Comparison of ENCODE assay signal across 9 cellular contexts in genomic region chr10:30812018-30812851, GRCh38.
DNase-seq lines count a peak whose midpoint lies in the region; ATAC-seq and TF ChIP-seq lines count a peak whose summit lies in the region.
"Had no signal": no experiment of that assay in that cellular context is flagged by ENCODE, and none has a peak within 500 bp of the region (broad histone marks: within the 10 kb centered on the region; RNA-seq: fewer than 3 reads in every experiment).

No MANE protein-coding gene starts in this region.

- no peak overlapping the region for H3K4me3 ChIP-seq in urinary bladder (ENCODE audit: low read depth, low read length)

- peaks cover 25% of the 10 kb centered on the region for H3K4me1 Mint-ChIP-seq in activated T-cell treated with anti-CD3 and anti-CD28 coated beads, Interleukin-2, amount 50 U/mL, for 72 hours (ENCODE audit: low read depth)
- peaks cover 61% of the 10 kb centered on the region for H3K4me1 Mint-ChIP-seq in brain

- H3K9me3 Mint-ChIP-seq in activated T-cell treated with anti-CD3 and anti-CD28 coated beads, Interleukin-2, amount 50 U/mL, for 72 hours: no peaks in the 10 kb centered on the region
- peaks cover 0 to 13% (median 5%) of the 10 kb centered on the region in 5 experiments for H3K9me3 Mint-ChIP-seq in brain

- WGBS in urinary bladder: 13% methylated on average over 16 of the region's 16 CpGs

- H3K27ac ChIP-seq in urinary bladder (ENCODE audit: low read depth): peak overlapping the region; percentile 82

- no peaks in the 10 kb centered on the region for H3K4me1 ChIP-seq in urinary bladder (ENCODE audit: insufficient read depth)

- no peak for TF ChIP-seq CTCF in brain (conservative IDR thresholded peaks at IDR 0.05)
- TF ChIP-seq CTCF in GM20000 (IDR thresholded peaks at IDR 0.05; ENCODE audit: extremely low read depth, missing control alignments): no peak

- no peak for DNase-seq in activated T-cell treated with anti-CD3 and anti-CD28 coated beads, Interleukin-2, amount 50 U/mL, for 72 hours
- no peak for DNase-seq in activated T-cell treated with anti-CD3 and anti-CD28 coated beads, Interleukin-2, amount 50 U/mL, for 48 hours
- peak; percentile 82 to 92 for DNase-seq in lung microvascular endothelial cell (ENCODE audit: low read depth in 2 of 2)
- no peak for DNase-seq in activated CD8-positive, alpha-beta memory T cell treated with anti-CD3 and anti-CD28 coated beads for 24 hours
- DNase-seq in GM20000 (ENCODE audit: low spot score): no peak
- DNase-seq in SW 1271 (lab: John Stamatoyannopoulos, UW): no peak
- DNase-seq: stimulated activated CD4-positive, alpha-beta T cell treated with anti-CD3 and anti-CD28 coated beads, Interleukin-4, amount 100 ng/mL, for 24 hours had no signal

- peak overlapping the region; percentile 25 to 57 for H3K4me3 Mint-ChIP-seq in activated T-cell treated with anti-CD3 and anti-CD28 coated beads, Interleukin-2, amount 50 U/mL, for 72 hours
- H3K4me3 Mint-ChIP-seq in brain: peak overlapping the region in 3 of 5 experiments; percentile 7 to 70 (median 33)

- no peaks in the 10 kb centered on the region for H3K27me3 Mint-ChIP-seq in activated T-cell treated with anti-CD3 and anti-CD28 coated beads, Interleukin-2, amount 50 U/mL, for 72 hours (ENCODE audit: low read depth)
- H3K27me3 Mint-ChIP-seq in brain: no peaks in the 10 kb centered on the region

- no peak overlapping the region for H3K27ac Mint-ChIP-seq in activated T-cell treated with anti-CD3 and anti-CD28 coated beads, Interleukin-2, amount 50 U/mL, for 72 hours
- peak overlapping the region in 4 of 5 experiments; percentile 73 to 92 (median 90) for H3K27ac Mint-ChIP-seq in brain

- no peaks in the 10 kb centered on the region for H3K36me3 ChIP-seq in urinary bladder (ENCODE audit: insufficient read depth)

- H3K36me3 Mint-ChIP-seq in activated T-cell treated with anti-CD3 and anti-CD28 coated beads, Interleukin-2, amount 50 U/mL, for 72 hours (ENCODE audit: insufficient read depth in 2 of 2): no peaks in the 10 kb centered on the region
- no peaks in the 10 kb centered on the region for H3K36me3 Mint-ChIP-seq in brain

- peak; percentile 31 to 33 for ATAC-seq in activated T-cell treated with anti-CD3 and anti-CD28 coated beads, Interleukin-2, amount 50 U/mL, for 72 hours (replicated peaks in 1 of 2)

Comparison
In these comparisons a context has a peak if more than half of its experiments do, and no peak if none do; other contexts are left out.
1. DNase-seq: peak in lung microvascular endothelial cell (2 of 2); none in activated T-cell treated with anti-CD3 and anti-CD28 coated beads, Interleukin-2, amount 50 U/mL, for 72 hours (0 of 2), activated T-cell treated with anti-CD3 and anti-CD28 coated beads, Interleukin-2, amount 50 U/mL, for 48 hours (0 of 2), activated CD8-positive, alpha-beta memory T cell treated with anti-CD3 and anti-CD28 coated beads for 24 hours (single experiment), GM20000 (single experiment) and SW 1271 (0 of 2).